11 cellular contexts compared by ENCODE assay signal in the genomic region with DNA sequence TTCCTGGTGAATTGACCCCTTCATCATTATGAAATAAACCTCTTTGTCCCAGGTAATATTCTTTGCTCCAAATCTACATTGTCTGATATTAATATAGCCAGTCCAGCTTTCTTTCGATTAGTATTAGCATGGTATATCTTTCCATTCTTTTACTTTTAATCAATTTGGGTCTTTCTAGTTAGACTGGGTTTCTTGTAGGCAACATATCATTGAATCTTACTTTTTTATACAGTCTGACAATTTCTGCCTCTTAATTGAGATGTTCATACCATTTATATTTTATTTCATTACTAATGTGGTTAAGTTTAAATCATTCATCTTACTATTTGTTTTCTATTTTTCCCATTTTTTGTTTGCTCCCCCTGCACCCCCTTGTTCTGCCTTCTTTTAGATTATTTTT.
"Had no signal": no experiment of that assay in that cellular context is flagged by ENCODE, and none has a peak within 500 bp of the region (broad histone marks: within the 10 kb centered on the region; RNA-seq: fewer than 3 reads in every experiment).

No MANE protein-coding gene starts in this region.

- ATAC-seq: activated naive CD4-positive, alpha-beta T cell treated with anti-CD3 and anti-CD28 coated beads, Interleukin-2, amount 50 U/mL, for 72 hours; activated naive CD8-positive, alpha-beta T cell treated with anti-CD3 and anti-CD28 coated beads, Interleukin-2, amount 50 U/mL, for 24 hours; activated T-cell treated with anti-CD3 and anti-CD28 coated beads, Interleukin-2, amount 50 U/mL, for 4 hours; activated T-cell treated with anti-CD3 and anti-CD28 coated beads, Interleukin-2, amount 50 U/mL, for 72 hours; activated T-helper 17 cell treated with anti-CD3 and anti-CD28 coated beads, Interleukin-2, amount 50 U/mL, for 72 hours; body of pancreas had no signal

- H3K27ac ChIP-seq: adrenal gland, ascending aorta, body of pancreas, brain microvascular endothelial cell, breast epithelium, cardiac muscle cell had no signal

- H3K9me3 ChIP-seq: body of pancreas had no signal

- H3K4me1 ChIP-seq: adrenal gland, breast epithelium had no signal

- H3K4me3 ChIP-seq: adrenal gland, ascending aorta, body of pancreas, breast epithelium, cardiac muscle cell had no signal

- H3K36me3 ChIP-seq: adrenal gland, ascending aorta, brain microvascular endothelial cell, breast epithelium, cardiac muscle cell had no signal
